In the genomic region with DNA sequence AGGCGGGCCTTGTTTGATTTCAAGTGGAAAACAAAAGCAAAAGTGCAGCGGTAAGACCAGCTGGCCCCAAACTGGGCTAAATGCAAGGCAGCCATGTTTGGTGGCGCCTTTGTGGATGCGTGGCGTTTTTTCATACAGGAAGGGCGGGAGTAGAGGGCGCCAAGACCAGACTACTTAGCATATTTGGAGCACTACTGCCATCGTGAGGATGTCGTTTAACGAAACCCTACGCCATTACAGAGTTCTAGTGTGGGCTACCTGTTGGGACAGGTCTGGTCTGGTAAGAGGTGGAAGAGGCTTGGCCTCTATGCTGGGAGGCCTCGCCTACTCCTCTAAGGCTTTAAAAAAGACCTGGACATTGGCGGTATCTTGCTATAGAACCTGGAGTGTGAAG, we compare ENCODE assay signal across 1 cellular context.
TF ChIP-seq lines count a peak whose summit lies in the region.

No MANE protein-coding gene starts in this region.

TF ChIP-seq in HEK293, 187 proteins besides CTCF, POLR2A, EP300 and RAD21 (continued from another document):
- TF ChIP-seq, protein P1, sequence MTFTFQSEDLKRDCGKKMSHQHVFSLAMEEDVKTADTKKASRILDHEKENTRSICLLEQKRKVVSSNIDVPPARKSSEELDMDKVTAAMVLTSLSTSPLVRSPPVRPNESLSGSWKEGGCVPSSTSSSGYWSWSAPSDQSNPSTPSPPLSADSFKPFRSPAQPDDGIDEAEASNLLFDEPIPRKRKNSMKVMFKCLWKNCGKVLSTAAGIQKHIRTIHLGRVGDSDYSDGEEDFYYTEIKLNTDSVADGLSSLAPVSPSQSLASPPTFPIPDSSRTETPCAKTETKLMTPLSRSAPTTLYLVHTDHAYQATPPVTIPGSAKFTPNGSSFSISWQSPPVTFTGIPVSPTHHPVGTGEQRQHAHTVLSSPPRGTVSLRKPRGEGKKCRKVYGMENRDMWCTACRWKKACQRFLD (tag by site-specific recombination; IDR thresholded peaks at IDR 0.05), result no peak
- TF ChIP-seq ZNF433 (tag by site-specific recombination; IDR thresholded peaks at IDR 0.05; ENCODE audit: low read depth) (no peak), GLIS2 (tag by site-specific recombination; IDR thresholded peaks at IDR 0.05) (no peak), ZNF391 (tag by site-specific recombination; IDR thresholded peaks at IDR 0.05; ENCODE audit: borderline replicate concordance, low read depth) (0 out of 2 replicates have a peak, but pooled peaks have one; percentile 55), ZNF138 (tag by site-specific recombination; IDR thresholded peaks at IDR 0.05; ENCODE audit: borderline replicate concordance) (no peak), SP2 (tag by site-specific recombination; IDR thresholded peaks at IDR 0.05) (no peak), ZNF629 (tag by site-specific recombination; IDR thresholded peaks at IDR 0.05) (peak; percentile 75), ZIC2 (tag by site-specific recombination; IDR thresholded peaks at IDR 0.05) (no peak), PRDM6 (tag by site-specific recombination; IDR thresholded peaks at IDR 0.05) (no peak; the same call in 1 of the 2 replicates), BCL11A (tag by site-specific recombination; IDR thresholded peaks at IDR 0.05; ENCODE audit: low read depth) (no peak), ZNF24 (tag by site-specific recombination; IDR thresholded peaks at IDR 0.05) (no peak), ZSCAN30 (tag by site-specific recombination; IDR thresholded peaks at IDR 0.05) (peak; percentile 78), ZNF768 (tag by site-specific recombination; IDR thresholded peaks at IDR 0.05) (no peak), KLF17 (tag by site-specific recombination; IDR thresholded peaks at IDR 0.05) (peak; percentile 64; the same call in 1 of the 2 replicates), ZNF239 (tag by site-specific recombination; IDR thresholded peaks at IDR 0.05) (no peak), ZNF37A (tag by site-specific recombination; IDR thresholded peaks at IDR 0.05) (no peak), ZSCAN23 (tag by site-specific recombination; IDR thresholded peaks at IDR 0.05) (0 out of 2 replicates have a peak, but pooled peaks have one; percentile 32), HOXC10 (CRISPR knock-in tag; IDR thresholded peaks at IDR 0.05) (no peak), MEIS1 (CRISPR knock-in tag; IDR thresholded peaks at IDR 0.05; ENCODE audit: borderline replicate concordance) (no peak), SCRT1 (tag by site-specific recombination; IDR thresholded peaks at IDR 0.05; ENCODE audit: borderline replicate concordance) (peak; percentile 93)
